ENCODE assay signal across 7 cellular contexts in the genomic region with DNA sequence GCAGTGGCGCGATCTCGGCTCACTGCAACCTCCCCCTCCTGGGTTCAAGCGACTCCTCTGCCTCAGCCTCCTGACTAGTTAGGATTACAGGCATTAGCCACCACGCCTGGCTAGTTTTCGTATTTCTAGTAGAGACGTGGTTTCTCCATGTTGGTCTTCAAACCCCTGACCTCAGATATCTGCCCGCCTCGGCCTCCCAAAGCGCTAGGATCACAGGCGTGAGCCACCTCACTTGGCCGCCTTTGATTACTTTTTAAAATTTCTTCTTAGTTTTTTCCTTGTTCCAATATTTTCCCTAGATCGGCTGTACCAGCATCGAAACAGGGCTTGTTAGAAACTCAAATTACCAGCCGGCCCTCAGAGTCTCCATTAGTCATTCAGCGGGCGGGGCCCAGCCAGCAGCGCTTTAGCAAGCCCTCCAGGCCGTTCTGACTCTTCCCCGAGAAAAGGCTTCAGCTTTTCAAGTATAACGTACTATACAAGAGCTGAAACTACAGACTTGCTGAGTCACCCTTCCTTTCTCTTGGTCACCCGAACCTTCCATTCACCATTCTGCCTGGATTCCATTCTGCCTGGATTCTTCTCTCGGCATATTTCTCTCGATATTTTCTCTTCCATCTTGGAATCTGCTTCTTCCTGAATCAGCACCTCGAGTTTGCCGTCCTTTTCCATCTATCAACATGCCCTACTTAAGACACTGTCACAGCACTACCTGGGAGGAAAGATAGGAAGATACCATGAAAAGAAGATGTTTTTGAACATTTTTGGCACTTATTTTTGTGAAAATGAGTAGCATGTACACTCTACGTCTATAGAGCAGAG. TPM values are rescaled to one million over a fixed set of nuclear protein-coding genes. Genes with fewer than 3 reads are reported as not detected.
A peak's percentile ranks its signal among the peaks of the same experiment; 100 is the strongest.
DNase-seq lines count a peak whose midpoint lies in the region; ATAC-seq and TF ChIP-seq lines count a peak whose summit lies in the region.

No MANE protein-coding gene starts in this region.

- ATAC-seq in omental fat pad (ENCODE audit: low FRiP score) (peak; percentile 85), GM18498 (IDR thresholded peaks at IDR 0.05; ENCODE audit: unreplicated experiment) (no peak), T-helper 17 cell (no peak)

- no peak for TF ChIP-seq POLR2A in NB4 (IDR thresholded peaks at IDR 0.05; ENCODE audit: extremely low read depth, insufficient read length)

- H3K4me3 ChIP-seq in GM23248 (no peak overlapping the region), NB4 (ENCODE audit: low read depth, low read length) (no peak overlapping the region), astrocyte of the spinal cord (ENCODE audit: low read depth, low read length) (no peak overlapping the region)

- H3K4me1 ChIP-seq in GM23248 (ENCODE audit: insufficient read depth), result no peaks in the 10 kb centered on the region

- H4K20me1 ChIP-seq in GM23248 (ENCODE audit: insufficient read depth), result no peaks in the 10 kb centered on the region

- in situ Hi-C loops in GM23248 (cut with MboI), result no loop called here
- in situ Hi-C loops in astrocyte of the spinal cord (cut with HindIII; ENCODE audit: low sequenced_read_pairs), result no loop called here

- H3K27ac ChIP-seq in GM23248, result no peak overlapping the region

- no peaks in the 10 kb centered on the region for H3K9me2 ChIP-seq in GM23248 (ENCODE audit: insufficient read depth)

- DNase-seq in GM23248, result peak; percentile 69
- DNase-seq in NB4 (ENCODE audit: low read depth), result peak; percentile 89
- DNase-seq in astrocyte of the spinal cord (ENCODE audit: low read depth, low spot score), result peak; percentile 88
- DNase-seq in omental fat pad (ENCODE audit: low spot score), result no peak
- DNase-seq in DMS79 (lab: John Stamatoyannopoulos, UW), result no peak
- DNase-seq in T-helper 17 cell, result no peak

- H3K4me1 Mint-ChIP-seq in T-helper 17 cell, result no peaks in the 10 kb centered on the region

- H3F3A ChIP-seq in GM23248 (ENCODE audit: insufficient read depth), result peaks cover 3% of the 10 kb centered on the region

- H3K27me3 Mint-ChIP-seq in T-helper 17 cell, result peaks cover 21% of the 10 kb centered on the region

- H2AFZ ChIP-seq in GM23248, result peak overlapping the region; percentile 65

- no peaks in the 10 kb centered on the region for H3K36me3 ChIP-seq in GM23248 (ENCODE audit: low read depth)

- no peak overlapping the region for H3K4me3 Mint-ChIP-seq in T-helper 17 cell

- no peaks in the 10 kb centered on the region for H3K9me3 ChIP-seq in GM23248 (ENCODE audit: low read depth)
- H3K9me3 ChIP-seq in T-helper 17 cell (ENCODE audit: control insufficient read depth, low read length, poor library complexity, severe bottlenecking), result no peaks in the 10 kb centered on the region

- H3K36me3 Mint-ChIP-seq in T-helper 17 cell (ENCODE audit: low read depth), result peaks cover 5% of the 10 kb centered on the region

- TF ChIP-seq CTCF in NB4 (IDR thresholded peaks at IDR 0.05; ENCODE audit: low read depth, low read length) (no peak), astrocyte of the spinal cord (IDR thresholded peaks at IDR 0.05; ENCODE audit: low read depth, low read length) (no peak), omental fat pad (IDR thresholded peaks at IDR 0.05) (no peak)

- no peak overlapping the region for H3K4me2 ChIP-seq in GM23248 (ENCODE audit: unreplicated experiment)

- 77 to 79% methylated on average over 27 of the region's 27 CpGs for WGBS in GM23248 (ENCODE audit: low coverage in 1 of 2, low lambda C conversion rate in 2 of 2, missing lambda C conversion rate in 2 of 2), 2 experiments

- no peaks in the 10 kb centered on the region for H3K79me2 ChIP-seq in GM23248 (ENCODE audit: insufficient read depth)

- no peaks in the 10 kb centered on the region for H3K27me3 ChIP-seq in GM23248 (replicated peaks; ENCODE audit: insufficient read depth)

- H3K27ac Mint-ChIP-seq in T-helper 17 cell, result no peak overlapping the region

- no peak overlapping the region for H3K9ac ChIP-seq in GM23248

RNA-seq across cellular contexts. Expression of a gene that starts 6.7 kb away (rescaled TPM):
- 176 and 181 TPM in 2 replicates for total RNA-seq in GM23248 (2014; rRNA removed; shearing (Covaris generic))
- 127 TPM in 2 replicates for polyA plus RNA-seq in GM23248 (2016; fragmentation: Nextera tagmentation; extraction: Ambion mirVana)
- 100 to 1,000 TPM; 130 to 190 (median 141) TPM for total RNA-seq in omental fat pad
- total RNA-seq in T-helper 17 cell, result 100 to 1,000 TPM; 109 to 120 TPM

Comparison
In these comparisons a context has a peak if more than half of its experiments do, and no peak if none do; other contexts are left out.
1. DNase-seq: peak in GM23248 (single experiment), NB4 (single experiment) and astrocyte of the spinal cord (single experiment); none in omental fat pad (single experiment), DMS79 (single experiment) and T-helper 17 cell (0 of 3).